Comparison of ENCODE assay signal across 1 cellular context in genomic region chr6:70616728-70617260, GRCh38.
TF ChIP-seq lines count a peak whose summit lies in the region.

No MANE protein-coding gene starts in this region.

TF ChIP-seq in HepG2, 621 proteins besides CTCF, POLR2A, EP300 and RAD21:
- TF ChIP-seq HNF4G (IDR thresholded peaks at IDR 0.05; ENCODE audit: borderline replicate concordance, low read depth, low read length), result 0 out of 2 replicates have a peak, but pooled peaks have one; percentile 16
- no peak for TF ChIP-seq HNF4G (CRISPR knock-in tag; IDR thresholded peaks at IDR 0.05; ENCODE audit: borderline replicate concordance, low read depth)
- TF ChIP-seq WIZ (CRISPR knock-in tag; IDR thresholded peaks at IDR 0.05), result no peak
- TF ChIP-seq HNF4A (CRISPR knock-in tag; IDR thresholded peaks at IDR 0.05), result peak; percentile 53
- TF ChIP-seq ZNF547 (CRISPR knock-in tag; IDR thresholded peaks at IDR 0.05), result no peak
- TF ChIP-seq RBFOX2 (IDR thresholded peaks at IDR 0.05; ENCODE audit: low read depth, low read length), result no peak
- TF ChIP-seq ZNF7 (CRISPR knock-in tag; IDR thresholded peaks at IDR 0.05), result peak; percentile 94
TF ChIP-seq in HepG2: peak in this region for 3.
